3 cellular contexts compared by ENCODE assay signal in the genomic region with DNA sequence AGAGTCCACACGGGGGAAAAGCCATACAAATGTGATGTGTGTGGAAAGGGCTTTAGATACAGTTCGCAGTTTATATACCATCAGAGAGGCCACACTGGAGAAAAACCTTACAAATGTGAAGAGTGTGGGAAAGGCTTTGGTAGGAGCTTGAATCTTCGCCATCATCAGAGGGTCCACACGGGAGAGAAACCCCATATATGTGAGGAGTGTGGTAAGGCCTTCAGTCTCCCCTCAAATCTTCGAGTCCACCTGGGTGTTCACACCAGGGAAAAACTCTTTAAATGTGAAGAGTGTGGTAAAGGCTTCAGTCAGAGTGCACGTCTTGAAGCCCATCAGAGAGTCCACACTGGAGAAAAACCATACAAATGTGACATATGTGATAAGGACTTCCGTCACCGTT.
TF ChIP-seq lines count a peak whose summit lies in the region.

No MANE protein-coding gene starts in this region.

TF ChIP-seq in HEK293, 187 proteins besides CTCF, POLR2A, EP300 and RAD21:
- TF ChIP-seq ZNF677 (tag by site-specific recombination; IDR thresholded peaks at IDR 0.05) (peak; percentile 60; the same call in 1 of the 2 replicates), ZXDB (tag by site-specific recombination; IDR thresholded peaks at IDR 0.05) (no peak), ZNF530 (tag by site-specific recombination; IDR thresholded peaks at IDR 0.05; ENCODE audit: low read depth) (no peak), ZNF18 (tag by site-specific recombination; IDR thresholded peaks at IDR 0.05) (peak; percentile 53)

TF ChIP-seq in K562, 482 proteins besides CTCF, POLR2A, EP300 and RAD21:
- no peak for TF ChIP-seq KAT2B (IDR thresholded peaks at IDR 0.05; ENCODE audit: low read depth, low read length)
- TF ChIP-seq LCOR (CRISPR knock-in tag; IDR thresholded peaks at IDR 0.05) = no peak
- peak; percentile 57 for TF ChIP-seq ZNF75A (CRISPR knock-in tag; IDR thresholded peaks at IDR 0.05)
- TF ChIP-seq RBM14 (IDR thresholded peaks at IDR 0.05; ENCODE audit: borderline replicate concordance, insufficient read depth, low read depth, low read length) = no peak
- TF ChIP-seq USF1 (CRISPR knock-in tag; IDR thresholded peaks at IDR 0.05) = no peak
- TF ChIP-seq SRSF1 (IDR thresholded peaks at IDR 0.05; ENCODE audit: low read depth, low read length) = no peak

TF ChIP-seq in liver, 16 proteins besides CTCF, POLR2A, EP300 and RAD21:
- no peak for TF ChIP-seq RXRA (IDR thresholded peaks at IDR 0.05)
- no peak for TF ChIP-seq JUND (IDR thresholded peaks at IDR 0.05)
- no peak for TF ChIP-seq NR2F2 (IDR thresholded peaks at IDR 0.05)
- no peak for TF ChIP-seq GABPA (IDR thresholded peaks at IDR 0.05 in 1 of 2, conservative IDR thresholded peaks at IDR 0.05 in 1 of 2)
- TF ChIP-seq TAF1 (conservative IDR thresholded peaks at IDR 0.05) = no peak
- no peak for TF ChIP-seq REST (IDR thresholded peaks at IDR 0.05)
- TF ChIP-seq SP1 (IDR thresholded peaks at IDR 0.05) = no peak
- TF ChIP-seq ZBTB33 (IDR thresholded peaks at IDR 0.05) = no peak
- no peak for TF ChIP-seq HNF4A (conservative IDR thresholded peaks at IDR 0.05)
- TF ChIP-seq FOXA1 (IDR thresholded peaks at IDR 0.05) = no peak
- TF ChIP-seq, protein P1, sequence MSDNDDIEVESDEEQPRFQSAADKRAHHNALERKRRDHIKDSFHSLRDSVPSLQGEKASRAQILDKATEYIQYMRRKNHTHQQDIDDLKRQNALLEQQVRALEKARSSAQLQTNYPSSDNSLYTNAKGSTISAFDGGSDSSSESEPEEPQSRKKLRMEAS (IDR thresholded peaks at IDR 0.05) = no peak
- TF ChIP-seq, protein P2, sequence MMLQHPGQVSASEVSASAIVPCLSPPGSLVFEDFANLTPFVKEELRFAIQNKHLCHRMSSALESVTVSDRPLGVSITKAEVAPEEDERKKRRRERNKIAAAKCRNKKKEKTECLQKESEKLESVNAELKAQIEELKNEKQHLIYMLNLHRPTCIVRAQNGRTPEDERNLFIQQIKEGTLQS (IDR thresholded peaks at IDR 0.05) = no peak
- no peak for TF ChIP-seq FOXA2 (IDR thresholded peaks at IDR 0.05)
- no peak for TF ChIP-seq HNF4G (IDR thresholded peaks at IDR 0.05)
- TF ChIP-seq YY1 (IDR thresholded peaks at IDR 0.05) = no peak
- no peak for TF ChIP-seq EGR1 (IDR thresholded peaks at IDR 0.05; ENCODE audit: low read depth in 2 of 2)
